Comparison of ENCODE assay signal across 9 cellular contexts in genomic region chr17:81401727-81402529, GRCh38. TPM values are rescaled to one million over a fixed set of nuclear protein-coding genes. Genes with fewer than 3 reads are reported as not detected.
DNase-seq lines count a peak whose midpoint lies in the region; ATAC-seq and TF ChIP-seq lines count a peak whose summit lies in the region.
"Had no signal": no experiment of that assay in that cellular context is flagged by ENCODE, and none has a peak within 500 bp of the region (broad histone marks: within the 10 kb centered on the region; RNA-seq: fewer than 3 reads in every experiment).

No MANE protein-coding gene starts in this region.

- H3K9me3 Mint-ChIP-seq in activated CD8-positive, alpha-beta T cell treated with anti-CD3 and anti-CD28 coated beads for 36 hours: no peaks in the 10 kb centered on the region
- H3K9me3 Mint-ChIP-seq in activated CD8-positive, alpha-beta T cell treated with anti-CD3 and anti-CD28 coated beads, Interleukin-2, amount 10 ng/mL, durations not matched to agents 7 days and 5 days (ENCODE audit: insufficient read depth): no peaks in the 10 kb centered on the region
- H3K9me3 Mint-ChIP-seq: activated naive CD4-positive, alpha-beta T cell treated with anti-CD3 and anti-CD28 coated beads, Interleukin-2, amount 50 U/mL, for 72 hours had no signal

- POLR2A ChIA-PET in activated CD8-positive, alpha-beta T cell treated with anti-CD3 and anti-CD28 coated beads for 36 hours (lab: Charles Lee): no interaction called here
- POLR2A ChIA-PET in activated CD8-positive, alpha-beta T cell treated with anti-CD3 and anti-CD28 coated beads, Interleukin-2, amount 10 ng/mL, durations not matched to agents 7 days and 5 days (lab: Charles Lee): interaction anchor here (0.6 kb wide), 1 partner anchor 52 kb away, joined by 3 read pairs; no protein-coding TSS in a partner anchor

- H3K27me3 ChIP-seq in left ventricle myocardium inferior (ENCODE audit: low read depth): no peaks in the 10 kb centered on the region

- H3K4me3 ChIP-seq in left ventricle myocardium inferior: peak overlapping the region; percentile 96
- H3K4me3 ChIP-seq in skin epidermis: peak overlapping the region in 1 of 7 experiments; percentile 5

- CTCF ChIA-PET in activated CD8-positive, alpha-beta T cell treated with anti-CD3 and anti-CD28 coated beads for 36 hours (lab: Charles Lee): interaction anchor here (0.7 to 6.2 kb wide), 8 partner anchors 8 to 199 kb away, joined by 3 to 29 read pairs (median 3); no protein-coding TSS in a partner anchor
- CTCF ChIA-PET in activated CD8-positive, alpha-beta T cell treated with anti-CD3 and anti-CD28 coated beads, Interleukin-2, amount 10 ng/mL, durations not matched to agents 7 days and 5 days (lab: Charles Lee): interaction anchor here (1.0 kb wide), 1 partner anchor 83 kb away, joined by 4 read pairs; no protein-coding TSS in a partner anchor

- H3K27ac ChIP-seq in left ventricle myocardium inferior (replicated peaks) (peak overlapping the region; percentile 100), skin epidermis (peak overlapping the region in 20 of 21 experiments; percentile 8 to 100 (median 96))

- peaks cover 60% of the 10 kb centered on the region for H3K27me3 Mint-ChIP-seq in activated CD8-positive, alpha-beta T cell treated with anti-CD3 and anti-CD28 coated beads for 36 hours
- peaks cover 57% of the 10 kb centered on the region for H3K27me3 Mint-ChIP-seq in activated CD8-positive, alpha-beta T cell treated with anti-CD3 and anti-CD28 coated beads, Interleukin-2, amount 10 ng/mL, durations not matched to agents 7 days and 5 days (ENCODE audit: low read depth)

- H3K4me3 Mint-ChIP-seq in activated CD8-positive, alpha-beta T cell treated with anti-CD3 and anti-CD28 coated beads for 36 hours: no peak overlapping the region
- no peak overlapping the region for H3K4me3 Mint-ChIP-seq in activated CD8-positive, alpha-beta T cell treated with anti-CD3 and anti-CD28 coated beads, Interleukin-2, amount 10 ng/mL, durations not matched to agents 7 days and 5 days

- H3K36me3 ChIP-seq in left ventricle myocardium inferior: no peaks in the 10 kb centered on the region

- H3K9me3 ChIP-seq in left ventricle myocardium inferior (replicated peaks): no peaks in the 10 kb centered on the region

- H3K27ac Mint-ChIP-seq in activated CD8-positive, alpha-beta T cell treated with anti-CD3 and anti-CD28 coated beads for 36 hours: no peak overlapping the region
- H3K27ac Mint-ChIP-seq in activated CD8-positive, alpha-beta T cell treated with anti-CD3 and anti-CD28 coated beads, Interleukin-2, amount 10 ng/mL, durations not matched to agents 7 days and 5 days: no peak overlapping the region
- H3K27ac Mint-ChIP-seq: activated naive CD4-positive, alpha-beta T cell treated with anti-CD3 and anti-CD28 coated beads, Interleukin-2, amount 50 U/mL, for 72 hours had no signal

- no peaks in the 10 kb centered on the region for H3K36me3 Mint-ChIP-seq in activated CD8-positive, alpha-beta T cell treated with anti-CD3 and anti-CD28 coated beads for 36 hours (ENCODE audit: low read depth)
- H3K36me3 Mint-ChIP-seq in activated CD8-positive, alpha-beta T cell treated with anti-CD3 and anti-CD28 coated beads, Interleukin-2, amount 10 ng/mL, durations not matched to agents 7 days and 5 days (ENCODE audit: low read depth): peaks cover 2% of the 10 kb centered on the region

- H3K4me1 Mint-ChIP-seq in activated CD8-positive, alpha-beta T cell treated with anti-CD3 and anti-CD28 coated beads for 36 hours (ENCODE audit: low read depth): peaks cover 16% of the 10 kb centered on the region
- H3K4me1 Mint-ChIP-seq in activated CD8-positive, alpha-beta T cell treated with anti-CD3 and anti-CD28 coated beads, Interleukin-2, amount 10 ng/mL, durations not matched to agents 7 days and 5 days (ENCODE audit: low read depth): peaks cover 16% of the 10 kb centered on the region

- DNase-seq in activated CD8-positive, alpha-beta T cell treated with anti-CD3 and anti-CD28 coated beads for 36 hours: peak; percentile 53
- DNase-seq in activated CD8-positive, alpha-beta T cell treated with anti-CD3 and anti-CD28 coated beads, Interleukin-2, amount 10 ng/mL, durations not matched to agents 7 days and 5 days: no peak
- peak; percentile 61 for DNase-seq in left ventricle myocardium inferior
- DNase-seq in NK-92 (lab: John Stamatoyannopoulos, UW; ENCODE audit: unreplicated experiment): no peak
- DNase-seq in SIG-M5 treated with dmso at 0.1 percent for 504 hours (lab: John Stamatoyannopoulos, UW; ENCODE audit: unreplicated experiment): no peak

- intact Hi-C loops in activated CD8-positive, alpha-beta T cell treated with anti-CD3 and anti-CD28 coated beads for 36 hours (cut with micrococcal nuclease): no loop called here
- intact Hi-C loops in left ventricle myocardium inferior (cut with micrococcal nuclease): loop anchor here (10.0 kb wide), 1 partner anchor 107 kb away; the partner anchor contains the start of gene SLC38A10

- peaks cover 92% of the 10 kb centered on the region for H3K4me1 ChIP-seq in left ventricle myocardium inferior

- ATAC-seq in activated CD8-positive, alpha-beta T cell treated with anti-CD3 and anti-CD28 coated beads for 36 hours: peak; percentile 42
- no peak for ATAC-seq in activated CD8-positive, alpha-beta T cell treated with anti-CD3 and anti-CD28 coated beads, Interleukin-2, amount 10 ng/mL, durations not matched to agents 7 days and 5 days
- ATAC-seq in SK-N-SH treated with all-trans-retinoic acid at 6 μM for 48 hours (peak; percentile 18; the same call in 1 of the 3 replicates), GM21825 (IDR thresholded peaks at IDR 0.05; ENCODE audit: unreplicated experiment) (no peak)

- TF ChIP-seq CTCF in activated CD8-positive, alpha-beta T cell treated with anti-CD3 and anti-CD28 coated beads for 36 hours (IDR thresholded peaks at IDR 0.05): peak; percentile 48
- TF ChIP-seq CTCF in left ventricle myocardium inferior (IDR thresholded peaks at IDR 0.05; ENCODE audit: borderline replicate concordance): peak; percentile 33

TF ChIP-seq in SK-N-SH treated with all-trans-retinoic acid at 6 μM for 48 hours, 23 proteins besides CTCF, POLR2A, EP300 and RAD21 (continues in another document):
- no peak for TF ChIP-seq ESRRG (CRISPR knock-in tag; IDR thresholded peaks at IDR 0.05)
- TF ChIP-seq ZNF8 (CRISPR knock-in tag; IDR thresholded peaks at IDR 0.05): no peak
- no peak for TF ChIP-seq CSDC2 (CRISPR knock-in tag; IDR thresholded peaks at IDR 0.05)
- no peak for TF ChIP-seq GLIS3 (CRISPR knock-in tag; IDR thresholded peaks at IDR 0.05)
- no peak for TF ChIP-seq ZNF565 (CRISPR knock-in tag; conservative IDR thresholded peaks at IDR 0.05; ENCODE audit: low read depth)
- no peak for TF ChIP-seq SNAI2 (CRISPR knock-in tag; IDR thresholded peaks at IDR 0.05)
- no peak for TF ChIP-seq ISL1 (CRISPR knock-in tag; IDR thresholded peaks at IDR 0.05)
- TF ChIP-seq TCF4 (CRISPR knock-in tag; IDR thresholded peaks at IDR 0.05; ENCODE audit: borderline replicate concordance): no peak
- TF ChIP-seq ZC3H10 (CRISPR knock-in tag; IDR thresholded peaks at IDR 0.05): no peak
- TF ChIP-seq BACH2 (CRISPR knock-in tag; IDR thresholded peaks at IDR 0.05; ENCODE audit: borderline replicate concordance): no peak
- TF ChIP-seq, protein P1, sequence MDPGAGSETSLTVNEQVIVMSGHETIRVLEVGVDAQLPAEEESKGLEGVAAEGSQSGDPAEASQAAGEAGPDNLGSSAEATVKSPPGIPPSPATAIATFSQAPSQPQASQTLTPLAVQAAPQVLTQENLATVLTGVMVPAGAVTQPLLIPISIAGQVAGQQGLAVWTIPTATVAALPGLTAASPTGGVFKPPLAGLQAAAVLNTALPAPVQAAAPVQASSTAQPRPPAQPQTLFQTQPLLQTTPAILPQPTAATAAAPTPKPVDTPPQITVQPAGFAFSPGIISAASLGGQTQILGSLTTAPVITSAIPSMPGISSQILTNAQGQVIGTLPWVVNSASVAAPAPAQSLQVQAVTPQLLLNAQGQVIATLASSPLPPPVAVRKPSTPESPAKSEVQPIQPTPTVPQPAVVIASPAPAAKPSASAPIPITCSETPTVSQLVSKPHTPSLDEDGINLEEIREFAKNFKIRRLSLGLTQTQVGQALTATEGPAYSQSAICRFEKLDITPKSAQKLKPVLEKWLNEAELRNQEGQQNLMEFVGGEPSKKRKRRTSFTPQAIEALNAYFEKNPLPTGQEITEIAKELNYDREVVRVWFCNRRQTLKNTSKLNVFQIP (CRISPR knock-in tag; IDR thresholded peaks at IDR 0.05; ENCODE audit: borderline replicate concordance, low read depth): no peak
- TF ChIP-seq TSHZ2 (CRISPR knock-in tag; IDR thresholded peaks at IDR 0.05): no peak

RNA-seq across cellular contexts. Expression of gene BAHCC1, which starts 6.7 kb away (rescaled TPM):
- under 1 TPM; 0.40 to 0.65 TPM for total RNA-seq in activated CD8-positive, alpha-beta T cell treated with anti-CD3 and anti-CD28 coated beads for 36 hours
- under 1 TPM; 0.87 to 0.91 TPM for total RNA-seq in activated CD8-positive, alpha-beta T cell treated with anti-CD3 and anti-CD28 coated beads, Interleukin-2, amount 10 ng/mL, durations not matched to agents 7 days and 5 days
- 7.3 TPM for total RNA-seq in left ventricle myocardium inferior

Comparison
In these comparisons a context has a peak if more than half of its experiments do, and no peak if none do; other contexts are left out.
1. ATAC-seq: peak in activated CD8-positive, alpha-beta T cell treated with anti-CD3 and anti-CD28 coated beads for 36 hours (single experiment) and SK-N-SH treated with all-trans-retinoic acid at 6 μM for 48 hours (single experiment); none in activated CD8-positive, alpha-beta T cell treated with anti-CD3 and anti-CD28 coated beads, Interleukin-2, amount 10 ng/mL, durations not matched to agents 7 days and 5 days (single experiment) and GM21825 (single experiment).
2. DNase-seq: peak in activated CD8-positive, alpha-beta T cell treated with anti-CD3 and anti-CD28 coated beads for 36 hours (single experiment) and left ventricle myocardium inferior (single experiment); none in activated CD8-positive, alpha-beta T cell treated with anti-CD3 and anti-CD28 coated beads, Interleukin-2, amount 10 ng/mL, durations not matched to agents 7 days and 5 days (single experiment), NK-92 (single experiment) and SIG-M5 treated with dmso at 0.1 percent for 504 hours (single experiment).